17 cellular contexts compared by ENCODE assay signal in genomic region chr15:69725210-69725609, GRCh38.
DNase-seq lines count a peak whose midpoint lies in the region; ATAC-seq and TF ChIP-seq lines count a peak whose summit lies in the region.
"Had no signal": no experiment of that assay in that cellular context is flagged by ENCODE, and none has a peak within 500 bp of the region (broad histone marks: within the 10 kb centered on the region; RNA-seq: fewer than 3 reads in every experiment).

No MANE protein-coding gene starts in this region.

- peaks cover 4% of the 10 kb centered on the region for H3K9me3 Mint-ChIP-seq in activated CD4-positive, alpha-beta memory T cell treated with anti-CD3 and anti-CD28 coated beads for 36 hours
- H3K9me3 Mint-ChIP-seq in activated CD4-positive, alpha-beta memory T cell treated with anti-CD3 and anti-CD28 coated beads, Interleukin-2, amount 10 ng/mL, durations not matched to agents 7 days and 5 days: peaks cover 3% of the 10 kb centered on the region

- POLR2A ChIA-PET in activated CD4-positive, alpha-beta memory T cell treated with anti-CD3 and anti-CD28 coated beads for 36 hours (lab: Charles Lee): interaction anchor here (1.0 kb wide), 1 partner anchor 369 kb away, joined by 3 read pairs; no protein-coding TSS in a partner anchor
- POLR2A ChIA-PET in activated CD4-positive, alpha-beta memory T cell treated with anti-CD3 and anti-CD28 coated beads, Interleukin-2, amount 10 ng/mL, durations not matched to agents 7 days and 5 days (lab: Charles Lee): interaction anchor here (1.2 to 1.4 kb wide), 4 partner anchors 11 to 375 kb away, joined by 3 to 4 read pairs (median 3); partner anchors contain the start of gene TLE3

- H3K27me3 Mint-ChIP-seq in activated CD4-positive, alpha-beta memory T cell treated with anti-CD3 and anti-CD28 coated beads for 36 hours: peaks cover 4% of the 10 kb centered on the region
- peaks cover 52% of the 10 kb centered on the region for H3K27me3 Mint-ChIP-seq in activated CD4-positive, alpha-beta memory T cell treated with anti-CD3 and anti-CD28 coated beads, Interleukin-2, amount 10 ng/mL, durations not matched to agents 7 days and 5 days
- peaks cover 9% of the 10 kb centered on the region for H3K27me3 Mint-ChIP-seq in T-helper 17 cell

- H3K4me1 Mint-ChIP-seq in activated CD4-positive, alpha-beta memory T cell treated with anti-CD3 and anti-CD28 coated beads for 36 hours (ENCODE audit: low read depth): peaks cover 57% of the 10 kb centered on the region
- H3K4me1 Mint-ChIP-seq in activated CD4-positive, alpha-beta memory T cell treated with anti-CD3 and anti-CD28 coated beads, Interleukin-2, amount 10 ng/mL, durations not matched to agents 7 days and 5 days: peaks cover 32% of the 10 kb centered on the region
- H3K4me1 Mint-ChIP-seq in T-helper 17 cell: peaks cover 41% of the 10 kb centered on the region

- CTCF ChIA-PET in activated CD4-positive, alpha-beta memory T cell treated with anti-CD3 and anti-CD28 coated beads for 36 hours (lab: Charles Lee): interaction anchor here (0.6 to 1.0 kb wide), 3 partner anchors 64 to 367 kb away, joined by 3 to 4 read pairs (median 3); no protein-coding TSS in a partner anchor
- CTCF ChIA-PET in activated CD4-positive, alpha-beta memory T cell treated with anti-CD3 and anti-CD28 coated beads, Interleukin-2, amount 10 ng/mL, durations not matched to agents 7 days and 5 days (lab: Charles Lee): interaction anchor here (1.2 kb wide), 1 partner anchor 11 kb away, joined by 4 read pairs; no protein-coding TSS in a partner anchor

- ATAC-seq in T-helper 17 cell: no peak
- ATAC-seq in left lung: no peak
- no peak for ATAC-seq in HG02870 (IDR thresholded peaks at IDR 0.05; ENCODE audit: unreplicated experiment)
- ATAC-seq: GM12878 had no signal

- peak; percentile 30 for DNase-seq in activated CD4-positive, alpha-beta memory T cell treated with anti-CD3 and anti-CD28 coated beads for 36 hours
- no peak for DNase-seq in activated CD4-positive, alpha-beta memory T cell treated with anti-CD3 and anti-CD28 coated beads, Interleukin-2, amount 10 ng/mL, durations not matched to agents 7 days and 5 days
- DNase-seq in T-helper 17 cell (no peak), left lung (no peak), NCI-H2227 (lab: John Stamatoyannopoulos, UW; ENCODE audit: unreplicated experiment) (no peak), activated gamma-delta T cell (lab: John Stamatoyannopoulos, UW) (no peak)
- DNase-seq: DND-41, NCI-H1417 treated with DMSO at 0.1 percent for 48 hours, NCI-H1930, NCI-H2171 treated with DMSO at 0.1 percent for 48 hours, NCI-H748 treated with DMSO at 0.1 percent for 48 hours had no signal

- no peak for TF ChIP-seq CTCF in left lung (IDR thresholded peaks at IDR 0.05)

- peak overlapping the region in 4 of 11 experiments; percentile 60 to 76 (median 69); a peak in 5 of 22 replicates for H3K27ac ChIP-seq in BLaER1 treated with 17β-estradiol and CSF1 and Interleukin-3, amounts not matched to agents 10 nM and 100 nM
- peak overlapping the region; percentile 19 to 91 for H3K27ac ChIP-seq in left lung
- H3K27ac ChIP-seq: BLaER1, RWPE1 had no signal

- peaks cover 17 to 73% (median 65%) of the 10 kb centered on the region in 11 experiments; a peak in 20 of 22 replicates for H3K27me3 ChIP-seq in BLaER1 treated with 17β-estradiol and CSF1 and Interleukin-3, amounts not matched to agents 10 nM and 100 nM
- H3K27me3 ChIP-seq in left lung: no peaks in the 10 kb centered on the region

- peaks cover 22 to 73% (median 56%) of the 10 kb centered on the region in 10 experiments for H3K4me1 ChIP-seq in BLaER1 treated with 17β-estradiol and CSF1 and Interleukin-3, amounts not matched to agents 10 nM and 100 nM
- peaks cover 4 to 91% of the 10 kb centered on the region in 2 donors for H3K4me1 ChIP-seq in left lung
- H3K4me1 ChIP-seq: HAP-1 had no signal

- no peaks in the 10 kb centered on the region for H3K36me3 Mint-ChIP-seq in activated CD4-positive, alpha-beta memory T cell treated with anti-CD3 and anti-CD28 coated beads for 36 hours
- peaks cover 3% of the 10 kb centered on the region for H3K36me3 Mint-ChIP-seq in activated CD4-positive, alpha-beta memory T cell treated with anti-CD3 and anti-CD28 coated beads, Interleukin-2, amount 10 ng/mL, durations not matched to agents 7 days and 5 days (ENCODE audit: low read depth)
- H3K36me3 Mint-ChIP-seq in T-helper 17 cell (ENCODE audit: low read depth): no peaks in the 10 kb centered on the region

- no peak overlapping the region for H3K4me3 ChIP-seq in BLaER1 treated with 17β-estradiol and CSF1 and Interleukin-3, amounts not matched to agents 10 nM and 100 nM
- no peak overlapping the region for H3K4me3 ChIP-seq in left lung
- H3K4me3 ChIP-seq: BLaER1, GM12878, HAP-1 had no signal

- peak overlapping the region in 6 of 11 experiments; percentile 72 to 95 (median 89); a peak in 12 of 22 replicates for H3K4me2 ChIP-seq in BLaER1 treated with 17β-estradiol and CSF1 and Interleukin-3, amounts not matched to agents 10 nM and 100 nM
- H3K4me2 ChIP-seq: BLaER1 had no signal

- H3K9ac ChIP-seq in BLaER1 treated with 17β-estradiol and CSF1 and Interleukin-3, amounts not matched to agents 10 nM and 100 nM: no peak overlapping the region
- H3K9ac ChIP-seq: BLaER1 had no signal

- intact Hi-C loops in activated CD4-positive, alpha-beta memory T cell treated with anti-CD3 and anti-CD28 coated beads for 36 hours (cut with micrococcal nuclease): loop anchor here (5.0 kb wide), 1 partner anchor 203 kb away; no protein-coding TSS in a partner anchor
- intact Hi-C loops in left lung (cut with DNase I): no loop called here

- peaks cover 0 to 30% (median 0%) of the 10 kb centered on the region in 11 experiments; a peak in 6 of 22 replicates for H4K20me1 ChIP-seq in BLaER1 treated with 17β-estradiol and CSF1 and Interleukin-3, amounts not matched to agents 10 nM and 100 nM

- H3K9me3 ChIP-seq in BLaER1 treated with 17β-estradiol and CSF1 and Interleukin-3, amounts not matched to agents 10 nM and 100 nM (replicated peaks in 1 of 11): no peaks in the 10 kb centered on the region
- no peaks in the 10 kb centered on the region for H3K9me3 ChIP-seq in T-helper 17 cell (ENCODE audit: control insufficient read depth, low read length, poor library complexity, severe bottlenecking)
- H3K9me3 ChIP-seq in left lung: no peaks in the 10 kb centered on the region
- H3K9me3 ChIP-seq: BLaER1, HAP-1 had no signal

- H3K36me3 ChIP-seq in BLaER1 treated with 17β-estradiol and CSF1 and Interleukin-3, amounts not matched to agents 10 nM and 100 nM: no peaks in the 10 kb centered on the region
- no peaks in the 10 kb centered on the region for H3K36me3 ChIP-seq in left lung
- H3K36me3 ChIP-seq: BLaER1, HAP-1 had no signal

- peak overlapping the region; percentile 10 for H3K27ac Mint-ChIP-seq in activated CD4-positive, alpha-beta memory T cell treated with anti-CD3 and anti-CD28 coated beads for 36 hours
- no peak overlapping the region for H3K27ac Mint-ChIP-seq in activated CD4-positive, alpha-beta memory T cell treated with anti-CD3 and anti-CD28 coated beads, Interleukin-2, amount 10 ng/mL, durations not matched to agents 7 days and 5 days
- peak overlapping the region; percentile 16 for H3K27ac Mint-ChIP-seq in T-helper 17 cell

- no peak overlapping the region for H3K4me3 Mint-ChIP-seq in activated CD4-positive, alpha-beta memory T cell treated with anti-CD3 and anti-CD28 coated beads for 36 hours
- no peak overlapping the region for H3K4me3 Mint-ChIP-seq in activated CD4-positive, alpha-beta memory T cell treated with anti-CD3 and anti-CD28 coated beads, Interleukin-2, amount 10 ng/mL, durations not matched to agents 7 days and 5 days
- H3K4me3 Mint-ChIP-seq in T-helper 17 cell: no peak overlapping the region
